In genomic region chr22:17830041-17830961, GRCh38 we compare ENCODE assay signal across 1 cellular context.
TF ChIP-seq lines count a peak whose summit lies in the region.

No MANE protein-coding gene starts in this region.

TF ChIP-seq in K562, 482 proteins besides CTCF, POLR2A, EP300 and RAD21 (continued from another document):
- TF ChIP-seq E4F1 (CRISPR knock-in tag; IDR thresholded peaks at IDR 0.05; ENCODE audit: borderline replicate concordance): no peak
- no peak for TF ChIP-seq GTF2F1 (IDR thresholded peaks at IDR 0.05; ENCODE audit: low read depth, low read length)
- TF ChIP-seq XRCC5 (IDR thresholded peaks at IDR 0.05; ENCODE audit: low read depth, low read length): peak; percentile 86
- no peak for TF ChIP-seq CCNT2 (IDR thresholded peaks at IDR 0.05; ENCODE audit: borderline replicate concordance, extremely low read depth, insufficient read length, low read depth, low read length)
- TF ChIP-seq CBX5 (IDR thresholded peaks at IDR 0.05; ENCODE audit: borderline replicate concordance, low read depth): no peak
- TF ChIP-seq BCL6 (CRISPR knock-in tag; IDR thresholded peaks at IDR 0.05): no peak
- TF ChIP-seq SRF (CRISPR knock-in tag; IDR thresholded peaks at IDR 0.05): peak in 1 of 2 experiments; percentile 91; a peak in 1 of 4 replicates
- no peak for TF ChIP-seq HEY1 (CRISPR knock-in tag; IDR thresholded peaks at IDR 0.05; ENCODE audit: borderline replicate concordance)
- peak; percentile 33; the same call in 1 of the 2 replicates for TF ChIP-seq ZNF24 (IDR thresholded peaks at IDR 0.05)
- TF ChIP-seq ZKSCAN8 (CRISPR knock-in tag; IDR thresholded peaks at IDR 0.05): no peak
TF ChIP-seq in K562: peak in this region for 39.
